Comparison of ENCODE assay signal across 22 cellular contexts in genomic region chr6:85650606-85651005, GRCh38.
"Had no signal": no experiment of that assay in that cellular context is flagged by ENCODE, and none has a peak within 500 bp of the region (broad histone marks: within the 10 kb centered on the region; RNA-seq: fewer than 3 reads in every experiment).

No MANE protein-coding gene starts in this region.

- DNase-seq: dermis blood vessel endothelial cell; dorsolateral prefrontal cortex; effector CD4-positive, alpha-beta T cell; effector memory CD4-positive, alpha-beta T cell; foreskin keratinocyte; heart right ventricle; hippocampal formation; left cardiac atrium; left lung; left ventricle myocardium superior; lower lobe of right lung; mesendoderm; midbrain; naive thymus-derived CD4-positive, alpha-beta T cell had no signal

- H3K9me3 ChIP-seq: esophagus muscularis mucosa, gastroesophageal sphincter, heart right ventricle, left lung, lower lobe of right lung had no signal

- H3K27ac ChIP-seq: coronary artery, dorsolateral prefrontal cortex, esophagus muscularis mucosa, foreskin keratinocyte, gastroesophageal sphincter, heart right ventricle, left lung, lower lobe of right lung had no signal

- H3K27me3 ChIP-seq: dorsolateral prefrontal cortex, esophagus muscularis mucosa, foreskin keratinocyte, gastroesophageal sphincter, heart right ventricle, left lung had no signal

- H3K9me3 Mint-ChIP-seq: naive thymus-derived CD4-positive, alpha-beta T cell had no signal

- ATAC-seq: foreskin keratinocyte; gastroesophageal sphincter; heart right ventricle; left cardiac atrium; left lung; left ventricle myocardium superior; lower lobe of right lung; naive thymus-derived CD4-positive, alpha-beta T cell had no signal

- H3K4me3 ChIP-seq: coronary artery, dorsolateral prefrontal cortex, esophagus muscularis mucosa, gastroesophageal sphincter, heart right ventricle, left lung, lower lobe of right lung had no signal

- H3K36me3 ChIP-seq: esophagus muscularis mucosa, gastroesophageal sphincter, heart right ventricle, left lung, lower lobe of right lung had no signal

- H3K4me1 ChIP-seq: foreskin keratinocyte, heart right ventricle, left lung, lower lobe of right lung had no signal

- H3K4me3 Mint-ChIP-seq: naive thymus-derived CD4-positive, alpha-beta T cell had no signal

- FAIRE-seq: colon, endothelial cell of umbilical vein, frontal cortex, islet of Langerhans, keratinocyte had no signal

- H3K27ac Mint-ChIP-seq: naive thymus-derived CD4-positive, alpha-beta T cell had no signal
